ENCODE assay signal across 8 cellular contexts in genomic region chr17:39687546-39688474, GRCh38. TPM values are rescaled to one million over a fixed set of nuclear protein-coding genes. Genes with fewer than 3 reads are reported as not detected.
DNase-seq lines count a peak whose midpoint lies in the region; ATAC-seq, FAIRE-seq and TF ChIP-seq lines count a peak whose summit lies in the region.

PGAP3 (minus strand) TSS chr17:39688057; CDS start chr17:39688014, 43 bp downstream.

- no peak for TF ChIP-seq CTCF in fibroblast of villous mesenchyme (IDR thresholded peaks at IDR 0.05; ENCODE audit: insufficient read depth, low read depth, low read length)
- TF ChIP-seq CTCF in neural cell (IDR thresholded peaks at IDR 0.05; ENCODE audit: poor library complexity, severe bottlenecking), result peak; percentile 41

- H3K27ac Mint-ChIP-seq in stimulated activated naive CD8-positive, alpha-beta T cell treated with anti-CD3 and anti-CD28 coated beads, Interleukin-15, amount 100 ng/mL, for 72 hours, result peak within 1 kb of the TSS; percentile 89 to 96

- peak; percentile 97 for ATAC-seq in stimulated activated naive CD8-positive, alpha-beta T cell treated with anti-CD3 and anti-CD28 coated beads, Interleukin-15, amount 100 ng/mL, for 72 hours

- TF ChIP-seq RAD21 in neural cell (conservative IDR thresholded peaks at IDR 0.05), result no peak

- H3K4me3 ChIP-seq in fibroblast of villous mesenchyme (ENCODE audit: low read depth, low read length) (peak within 1 kb of the TSS; percentile 87), neural cell (ENCODE audit: low read length) (peak within 1 kb of the TSS; percentile 80)

- H3K27me3 ChIP-seq in neural cell (ENCODE audit: insufficient read depth, low read depth, low read length), result no peaks in the 10 kb centered on the region

- peak within 1 kb of the TSS; percentile 90 for H3K4me2 ChIP-seq in neural cell (ENCODE audit: low read length)

- H3K79me2 ChIP-seq in neural cell (replicated peaks; ENCODE audit: insufficient read depth, low read length), result no peaks in the 10 kb centered on the region

- no peaks in the 10 kb centered on the region for H3K27me3 Mint-ChIP-seq in stimulated activated naive CD8-positive, alpha-beta T cell treated with anti-CD3 and anti-CD28 coated beads, Interleukin-15, amount 100 ng/mL, for 72 hours

- no peaks in the 10 kb centered on the region for H3F3A ChIP-seq in neural cell (ENCODE audit: insufficient read depth, low read length, poor library complexity, severe bottlenecking)

- H3K9me3 ChIP-seq in ES-I3 (ENCODE audit: control insufficient read depth, insufficient read depth, low read length), result no peaks in the 10 kb centered on the region
- no peaks in the 10 kb centered on the region for H3K9me3 ChIP-seq in neural cell (ENCODE audit: low read length)

- no peak for FAIRE-seq in H54 (lab: Jason Lieb, UNC)

- H3K36me3 ChIP-seq in ES-I3 (ENCODE audit: insufficient read depth, low read length) (no peaks in the 10 kb centered on the region), neural cell (ENCODE audit: insufficient read depth, low read length) (no peaks in the 10 kb centered on the region)

- peak within 1 kb of the TSS; percentile 96 for H3K27ac ChIP-seq in neural cell (ENCODE audit: low read length)

- peaks cover 0 to 9% of the 10 kb centered on the region in 2 donors for H3K9me3 Mint-ChIP-seq in stimulated activated naive CD8-positive, alpha-beta T cell treated with anti-CD3 and anti-CD28 coated beads, Interleukin-15, amount 100 ng/mL, for 72 hours

- H2AFZ ChIP-seq in neural cell (ENCODE audit: low read depth, low read length), result peak within 1 kb of the TSS; percentile 99

- no peaks in the 10 kb centered on the region for H3K9me2 ChIP-seq in neural cell (ENCODE audit: insufficient read depth, low read length)

- H3K4me3 Mint-ChIP-seq in stimulated activated naive CD8-positive, alpha-beta T cell treated with anti-CD3 and anti-CD28 coated beads, Interleukin-15, amount 100 ng/mL, for 72 hours, result peak within 1 kb of the TSS; percentile 87 to 97

- peak; percentile 67 for TF ChIP-seq POLR2A in H54 (IDR thresholded peaks at IDR 0.05; ENCODE audit: low read depth, low read length)
- peak; percentile 82 for TF ChIP-seq POLR2A in Raji (IDR thresholded peaks at IDR 0.05; ENCODE audit: insufficient read depth, low read depth, low read length)

- peak; percentile 94 for DNase-seq in H54 (ENCODE audit: insufficient read length, low spot score)
- DNase-seq in LoVo (ENCODE audit: low spot score), result peak; percentile 92
- DNase-seq in activated effector memory CD4-positive, alpha-beta T cell treated with anti-CD3 and anti-CD28 coated beads, Interleukin-2, amount 50 U/mL, for 16 hours, result peak; percentile 91
- peak; percentile 89 for DNase-seq in fibroblast of villous mesenchyme (ENCODE audit: low read depth)
- DNase-seq in stimulated activated naive CD8-positive, alpha-beta T cell treated with anti-CD3 and anti-CD28 coated beads, Interleukin-15, amount 100 ng/mL, for 72 hours, result peak; percentile 89 to 92

- no peak for TF ChIP-seq EP300 in neural cell (conservative IDR thresholded peaks at IDR 0.05; ENCODE audit: poor library complexity, severe bottlenecking)

- peaks cover 18% of the 10 kb centered on the region for H3K4me1 Mint-ChIP-seq in stimulated activated naive CD8-positive, alpha-beta T cell treated with anti-CD3 and anti-CD28 coated beads, Interleukin-15, amount 100 ng/mL, for 72 hours

- H3K9ac ChIP-seq in ES-I3 (ENCODE audit: low read depth, low read length) (peak within 1 kb of the TSS; percentile 92), neural cell (ENCODE audit: low read length) (peak within 1 kb of the TSS; percentile 87)

- 0 out of 2 replicates have a peak, but pooled peaks cover 4% of the 10 kb centered on the region for H3K4me1 ChIP-seq in ES-I3 (ENCODE audit: insufficient read depth, low read length)

- no peaks in the 10 kb centered on the region for H4K20me1 ChIP-seq in neural cell (ENCODE audit: insufficient read depth)

TF ChIP-seq in neural cell, 6 proteins besides CTCF, POLR2A, EP300 and RAD21:
- no peak for TF ChIP-seq SMC3 (conservative IDR thresholded peaks at IDR 0.05; ENCODE audit: poor library complexity)
- TF ChIP-seq MXI1 (conservative IDR thresholded peaks at IDR 0.05; ENCODE audit: poor library complexity, severe bottlenecking), result peak; percentile 42
- TF ChIP-seq POLR2AphosphoS5 (IDR thresholded peaks at IDR 0.05), result peak; percentile 56
TF ChIP-seq in neural cell: peak in this region for 2.

RNA-seq across cellular contexts. Expression of gene PGAP3, which starts in this region (rescaled TPM):
- total RNA-seq in fibroblast of villous mesenchyme, result 4.7 and 7.7 TPM in 2 replicates
- polyA plus RNA-seq in neural cell, result 27.2 and 30.7 TPM in 2 replicates
- polyA minus RNA-seq in neural cell, result 5.6 and 6.8 TPM in 2 replicates

Comparison
In these comparisons a context has a peak if more than half of its experiments do, and no peak if none do; other contexts are left out.
1. Peak in every context shown above with its lines: DNase-seq, ATAC-seq, H3K4me3 ChIP-seq and H3K27ac ChIP-seq.